Comparison of ENCODE assay signal across 11 cellular contexts in genomic region chr3:19934098-19934566, GRCh38. TPM values are rescaled to one million over a fixed set of nuclear protein-coding genes. Genes with fewer than 3 reads are reported as not detected.
A peak's percentile ranks its signal among the peaks of the same experiment; 100 is the strongest.
DNase-seq lines count a peak whose midpoint lies in the region; ATAC-seq and TF ChIP-seq lines count a peak whose summit lies in the region.
"Had no signal": no experiment of that assay in that cellular context is flagged by ENCODE, and none has a peak within 500 bp of the region (broad histone marks: within the 10 kb centered on the region; RNA-seq: fewer than 3 reads in every experiment).

Gene EFHB, minus strand, starts transcription at chr3:19934217. Its CDS starts 199 bp downstream, at chr3:19934018.

- H3K4me3 ChIP-seq in RWPE2 (ENCODE audit: severe bottlenecking) (no peak within 1 kb of the TSS), hepatocyte (no peak within 1 kb of the TSS), stomach (no peak within 1 kb of the TSS)
- H3K4me3 ChIP-seq: uterus had no signal

- H3K36me3 ChIP-seq in RWPE2 (ENCODE audit: low read depth) (no peaks in the 10 kb centered on the region), hepatocyte (replicated peaks; ENCODE audit: insufficient read depth, low read depth) (no peaks in the 10 kb centered on the region), stomach (no peaks in the 10 kb centered on the region)
- H3K36me3 ChIP-seq: uterus had no signal

- H3K4me2 ChIP-seq in hepatocyte, result peak within 1 kb of the TSS; percentile 62
- H3K4me2 ChIP-seq: KMS-11 had no signal

- H3K9me3 ChIP-seq in RWPE2 (ENCODE audit: severe bottlenecking), result no peaks in the 10 kb centered on the region
- H3K9me3 ChIP-seq in hepatocyte (ENCODE audit: low read depth), result no peaks in the 10 kb centered on the region
- no peaks in the 10 kb centered on the region for H3K9me3 ChIP-seq in stomach
- H3K9me3 ChIP-seq: uterus had no signal

- intact Hi-C loops in stomach (cut with DNase I; ENCODE audit: low total_unique reads), result no loop called here

- TF ChIP-seq POLR2A in stomach (IDR thresholded peaks at IDR 0.05), result no peak

- peaks cover 46% of the 10 kb centered on the region for H3K4me1 Mint-ChIP-seq in stimulated activated naive CD8-positive, alpha-beta T cell treated with anti-CD3 and anti-CD28 coated beads, Interleukin-15, amount 100 ng/mL, for 72 hours

- H2AFZ ChIP-seq in hepatocyte, result peak within 1 kb of the TSS; percentile 42

- no peaks in the 10 kb centered on the region for H3K27me3 ChIP-seq in RWPE2 (ENCODE audit: insufficient read depth, poor library complexity, severe bottlenecking)
- no peaks in the 10 kb centered on the region for H3K27me3 ChIP-seq in hepatocyte
- peaks cover 0 to 6% (median 0%) of the 10 kb centered on the region in 3 donors for H3K27me3 ChIP-seq in stomach
- H3K27me3 ChIP-seq: uterus had no signal

- H3K27ac ChIP-seq in RWPE2 (ENCODE audit: poor library complexity, severe bottlenecking), result no peak within 1 kb of the TSS
- H3K27ac ChIP-seq in hepatocyte, result no peak within 1 kb of the TSS
- no peak within 1 kb of the TSS for H3K27ac ChIP-seq in stomach
- H3K27ac ChIP-seq: KMS-11, uterus had no signal

- peak within 1 kb of the TSS in 1 of 2 donors; percentile 1 for H3K4me3 Mint-ChIP-seq in stimulated activated naive CD8-positive, alpha-beta T cell treated with anti-CD3 and anti-CD28 coated beads, Interleukin-15, amount 100 ng/mL, for 72 hours
- H3K4me3 Mint-ChIP-seq: activated naive CD8-positive, alpha-beta T cell treated with anti-CD3 and anti-CD28 coated beads, Interleukin-2, amount 10 ng/mL, durations not matched to agents 7 days and 5 days had no signal

- peak within 1 kb of the TSS in 1 of 2 donors; percentile 10 for H3K27ac Mint-ChIP-seq in stimulated activated naive CD8-positive, alpha-beta T cell treated with anti-CD3 and anti-CD28 coated beads, Interleukin-15, amount 100 ng/mL, for 72 hours
- H3K27ac Mint-ChIP-seq: activated naive CD8-positive, alpha-beta T cell treated with anti-CD3 and anti-CD28 coated beads, Interleukin-2, amount 10 ng/mL, durations not matched to agents 7 days and 5 days had no signal

- H3K9me3 Mint-ChIP-seq in stimulated activated naive CD8-positive, alpha-beta T cell treated with anti-CD3 and anti-CD28 coated beads, Interleukin-15, amount 100 ng/mL, for 72 hours, result no peaks in the 10 kb centered on the region
- H3K9me3 Mint-ChIP-seq: activated naive CD8-positive, alpha-beta T cell treated with anti-CD3 and anti-CD28 coated beads, Interleukin-2, amount 10 ng/mL, durations not matched to agents 7 days and 5 days had no signal

- TF ChIP-seq EP300 in stomach (IDR thresholded peaks at IDR 0.05), result no peak

- 22% methylated on average over 4 of the region's 5 CpGs for WGBS in hepatocyte (ENCODE audit: low lambda C conversion rate, missing lambda C conversion rate)
- WGBS in stomach, 5 donors, result 44 to 56% (median 51%) methylated on average over 5 of the region's 5 CpGs

- no peak for ATAC-seq in stimulated activated naive CD8-positive, alpha-beta T cell treated with anti-CD3 and anti-CD28 coated beads, Interleukin-15, Interleukin-2, amounts not matched to agents 100 U/mL and 50 U/mL, for 24 hours
- ATAC-seq in stimulated activated naive CD8-positive, alpha-beta T cell treated with anti-CD3 and anti-CD28 coated beads, Interleukin-15, amount 100 ng/mL, for 72 hours, result no peak
- peak; percentile 60; the same call in 1 of the 3 replicates for ATAC-seq in RWPE2 (ENCODE audit: low read depth)
- no peak for ATAC-seq in HG03025 (IDR thresholded peaks at IDR 0.05; ENCODE audit: low FRiP score, unreplicated experiment)
- no peak for ATAC-seq in HG03095 (IDR thresholded peaks at IDR 0.05; ENCODE audit: unreplicated experiment)
- no peak for ATAC-seq in HG03139 (IDR thresholded peaks at IDR 0.05; ENCODE audit: unreplicated experiment)

- no peaks in the 10 kb centered on the region for H3K9me2 ChIP-seq in hepatocyte (replicated peaks; ENCODE audit: insufficient read depth)

- no peaks in the 10 kb centered on the region for H3K79me2 ChIP-seq in hepatocyte

- H3K27me3 Mint-ChIP-seq in stimulated activated naive CD8-positive, alpha-beta T cell treated with anti-CD3 and anti-CD28 coated beads, Interleukin-15, amount 100 ng/mL, for 72 hours, result peaks cover 23% of the 10 kb centered on the region

- peak; percentile 30 for DNase-seq in stimulated activated naive CD8-positive, alpha-beta T cell treated with anti-CD3 and anti-CD28 coated beads, Interleukin-15, Interleukin-2, amounts not matched to agents 100 U/mL and 50 U/mL, for 24 hours
- no peak for DNase-seq in stimulated activated naive CD8-positive, alpha-beta T cell treated with anti-CD3 and anti-CD28 coated beads, Interleukin-15, amount 100 ng/mL, for 72 hours
- DNase-seq in RWPE2 (ENCODE audit: low spot score), result peak; percentile 62
- peak; percentile 81 for DNase-seq in hepatocyte (ENCODE audit: low spot score)
- no peak for DNase-seq in stomach
- DNase-seq: activated naive CD8-positive, alpha-beta T cell treated with anti-CD3 and anti-CD28 coated beads, Interleukin-2, amount 10 ng/mL, durations not matched to agents 7 days and 5 days; uterus had no signal

- TF ChIP-seq CTCF in RWPE2 (IDR thresholded peaks at IDR 0.05; ENCODE audit: poor library complexity, severe bottlenecking) (no peak), hepatocyte (IDR thresholded peaks at IDR 0.05; ENCODE audit: poor library complexity) (no peak), stomach (IDR thresholded peaks at IDR 0.05) (no peak)

- no peaks in the 10 kb centered on the region for H4K20me1 ChIP-seq in hepatocyte (ENCODE audit: insufficient read depth, poor library complexity, severe bottlenecking)

- H3K4me1 ChIP-seq in RWPE2 (ENCODE audit: insufficient read depth, poor library complexity, severe bottlenecking) (no peaks in the 10 kb centered on the region), hepatocyte (ENCODE audit: insufficient read depth) (no peaks in the 10 kb centered on the region), stomach (no peaks in the 10 kb centered on the region)
- H3K4me1 ChIP-seq: uterus had no signal

RNA-seq across cellular contexts. Expression of gene EFHB, which starts in this region (rescaled TPM):
- 0.64 and 0.70 TPM in 2 replicates for total RNA-seq in hepatocyte
- polyA plus RNA-seq in hepatocyte, result not detected in 2 replicates
- not detected for total RNA-seq in stomach
- 1 to 10 TPM in 1 of 3 donors, under 1 TPM in 1, not detected in 1; 0.83 to 1.7 TPM for polyA plus RNA-seq in stomach

Comparison
In these comparisons a context has a peak if more than half of its experiments do, and no peak if none do; other contexts are left out.
1. DNase-seq: peak in stimulated activated naive CD8-positive, alpha-beta T cell treated with anti-CD3 and anti-CD28 coated beads, Interleukin-15, Interleukin-2, amounts not matched to agents 100 U/mL and 50 U/mL, for 24 hours (single experiment) and RWPE2 (single experiment); none in stimulated activated naive CD8-positive, alpha-beta T cell treated with anti-CD3 and anti-CD28 coated beads, Interleukin-15, amount 100 ng/mL, for 72 hours (0 of 2) and stomach (single experiment).
2. Peak in DNase-seq and H3K4me2 ChIP-seq in hepatocyte; RNA of the gene not detected or under 1 TPM.